In genomic region chr2:112755444-112755843, GRCh38 we compare ENCODE assay signal across 27 cellular contexts. TPM values are rescaled to one million over a fixed set of nuclear protein-coding genes. Genes with fewer than 3 reads are reported as not detected.
DNase-seq lines count a peak whose midpoint lies in the region; ATAC-seq, FAIRE-seq and TF ChIP-seq lines count a peak whose summit lies in the region.
"Had no signal": no experiment of that assay in that cellular context is flagged by ENCODE, and none has a peak within 500 bp of the region (broad histone marks: within the 10 kb centered on the region; RNA-seq: fewer than 3 reads in every experiment).

No MANE protein-coding gene starts in this region.

- peaks cover 6% of the 10 kb centered on the region for H3K9me1 ChIP-seq in IMR-90 (ENCODE audit: insufficient read depth, low read length)

- no peak overlapping the region for H3K56ac ChIP-seq in IMR-90 (ENCODE audit: extremely low read depth, insufficient read depth, low read length)

- H3K9me3 ChIP-seq in right lobe of liver = no peaks in the 10 kb centered on the region
- H3K9me3 ChIP-seq in HepG2 (ENCODE audit: low read length) = no peaks in the 10 kb centered on the region
- H3K9me3 ChIP-seq in IMR-90 (ENCODE audit: control insufficient read depth, insufficient read depth, low read length) = no peaks in the 10 kb centered on the region
- H3K9me3 ChIP-seq in hepatocyte (ENCODE audit: low read depth) = no peaks in the 10 kb centered on the region
- H3K9me3 ChIP-seq in esophagus squamous epithelium = no peaks in the 10 kb centered on the region

- H2BK5ac ChIP-seq in IMR-90 (ENCODE audit: low read depth, low read length, poor library complexity, severe bottlenecking) = no peak overlapping the region

- H3K36me3 ChIP-seq in right lobe of liver = no peaks in the 10 kb centered on the region
- peaks cover 10 to 65% of the 10 kb centered on the region in 2 experiments for H3K36me3 ChIP-seq in HepG2 (replicated peaks in 1 of 2; ENCODE audit: control insufficient read depth in 1 of 2, insufficient read depth in 2 of 2, low read length in 2 of 2)
- H3K36me3 ChIP-seq in IMR-90 (ENCODE audit: control insufficient read depth, insufficient read depth, low read length) = peaks cover 2% of the 10 kb centered on the region; the same call in 1 of the 2 replicates
- H3K36me3 ChIP-seq in hepatocyte (replicated peaks; ENCODE audit: insufficient read depth, low read depth) = no peaks in the 10 kb centered on the region
- peaks cover 0 to 7% (median 0%) of the 10 kb centered on the region in 3 donors for H3K36me3 ChIP-seq in esophagus squamous epithelium

- no peak overlapping the region for H4K91ac ChIP-seq in IMR-90 (ENCODE audit: insufficient read depth, low read depth, low read length)

- ATAC-seq in right lobe of liver = no peak
- ATAC-seq in HepG2 = no peak
- ATAC-seq in IMR-90 (ENCODE audit: low read depth) = no peak
- no peak for ATAC-seq in HG03280 (IDR thresholded peaks at IDR 0.05; ENCODE audit: unreplicated experiment)
- ATAC-seq: Panc1, SK-N-SH treated with all-trans-retinoic acid at 6 μM for 48 hours had no signal

- DNase-seq in right lobe of liver = no peak
- no peak for DNase-seq in HepG2 (ENCODE audit: low spot score)
- DNase-seq in IMR-90 = no peak
- DNase-seq in hepatocyte (ENCODE audit: low spot score) = no peak
- DNase-seq in esophagus squamous epithelium (lab: John Stamatoyannopoulos, UW) = no peak
- no peak for DNase-seq in GM13977 (ENCODE audit: low spot score)
- DNase-seq: DMS53; EL; GF-D8; GM23248; H9; HFFc6; KG1; NCI-H1105 treated with DMSO at 0.1 percent for 48 hours; NCI-H2029 treated with DMSO at 0.1 percent for 48 hours; NCI-H2171; NCI-H345; NCI-H524; NCI-H774; NK-92 treated with Interleukin-12 subunit alpha and Interleukin-12 subunit beta, amount 100 ng/mL, for 24 hours had no signal

- no peak overlapping the region for H3K23ac ChIP-seq in IMR-90 (ENCODE audit: low read depth, low read length)

- no peak overlapping the region for H3K18ac ChIP-seq in IMR-90 (ENCODE audit: low read depth, low read length)

- H3K4me1 ChIP-seq in right lobe of liver (peaks cover 0 to 53% (median 20%) of the 10 kb centered on the region in 4 donors), HepG2 (ENCODE audit: insufficient read depth, low read length) (peaks cover 32% of the 10 kb centered on the region), IMR-90 (ENCODE audit: control insufficient read depth, insufficient read depth, low read length) (peaks cover 7% of the 10 kb centered on the region), hepatocyte (ENCODE audit: insufficient read depth) (peaks cover 39% of the 10 kb centered on the region), esophagus squamous epithelium (peaks cover 0 to 12% (median 0%) of the 10 kb centered on the region in 3 donors)

- dilution Hi-C loops in IMR-90 (cut with HindIII; ENCODE audit: low sequenced_read_pairs, unreplicated experiment) = no loop called here

- FAIRE-seq in HepG2 (lab: Jason Lieb, UNC) = no peak
- FAIRE-seq: D721Med had no signal

- no peak overlapping the region for H2AK5ac ChIP-seq in IMR-90 (ENCODE audit: low read depth, low read length)

- no peak for TF ChIP-seq EP300 in HepG2 (IDR thresholded peaks at IDR 0.05; ENCODE audit: low read depth in 2 of 2, low read length in 2 of 2)
- no peak for TF ChIP-seq EP300 in HepG2 (CRISPR knock-in tag; IDR thresholded peaks at IDR 0.05; ENCODE audit: borderline replicate concordance)

- H3K4me3 ChIP-seq in right lobe of liver = no peak overlapping the region
- H3K4me3 ChIP-seq in HepG2 (replicated peaks in 1 of 3; ENCODE audit: insufficient read depth in 1 of 3, low read depth in 2 of 3, low read length in 3 of 3) = no peak overlapping the region
- no peak overlapping the region for H3K4me3 ChIP-seq in IMR-90 (ENCODE audit: insufficient read depth, low read depth, low read length)
- H3K4me3 ChIP-seq in hepatocyte = no peak overlapping the region
- no peak overlapping the region for H3K4me3 ChIP-seq in esophagus squamous epithelium
- H3K4me3 ChIP-seq: GM23248 had no signal

- no TSS peak for BruUV-seq in HepG2 (replicated peaks; lab: Mats Ljungman, UMichigan)
- BruUV-seq in IMR-90 (replicated peaks; lab: Mats Ljungman, UMichigan) = no TSS peak

- H3K79me2 ChIP-seq in HepG2 (ENCODE audit: insufficient read depth, low read length) (peaks cover 2% of the 10 kb centered on the region), hepatocyte (peaks cover 4% of the 10 kb centered on the region)

- peaks cover 55 to 65% of the 10 kb centered on the region in 2 experiments for H3K79me1 ChIP-seq in IMR-90 (ENCODE audit: low read depth in 1 of 2, low read length in 2 of 2)

- H4K5ac ChIP-seq in IMR-90 (ENCODE audit: low read depth, low read length) = peak overlapping the region; percentile 11; the same call in 1 of the 2 replicates

- no peak overlapping the region for H3K4ac ChIP-seq in IMR-90 (ENCODE audit: low read depth, low read length)

- H2BK20ac ChIP-seq in IMR-90 (ENCODE audit: low read depth, low read length) = no peak overlapping the region

- H2BK120ac ChIP-seq in IMR-90 (ENCODE audit: low read depth, low read length) = no peak overlapping the region

- CTCF ChIA-PET in HepG2 (lab: Yijun Ruan, JAX; ENCODE audit: low intra/inter-chr PET ratio, low total read pairs) (no interaction called here), IMR-90 (lab: Yijun Ruan, JAX) (interaction anchor here (3.6 kb wide), 1 partner anchor 187 kb away, joined by 27 read pairs; no protein-coding TSS in a partner anchor)

- H3K4me2 ChIP-seq in HepG2 (ENCODE audit: low read depth, low read length) = no peak overlapping the region
- no peak overlapping the region for H3K4me2 ChIP-seq in IMR-90 (ENCODE audit: low read depth, low read length)
- no peak overlapping the region for H3K4me2 ChIP-seq in hepatocyte

- no peaks in the 10 kb centered on the region for H3K9me2 ChIP-seq in hepatocyte (replicated peaks; ENCODE audit: insufficient read depth)

- H2AK9ac ChIP-seq in IMR-90 (replicated peaks; ENCODE audit: low read depth, low read length, poor library complexity) = no peak overlapping the region

- TF ChIP-seq POLR2A in right lobe of liver (IDR thresholded peaks at IDR 0.05) = no peak
- no peak for TF ChIP-seq POLR2A in HepG2 (IDR thresholded peaks at IDR 0.05; ENCODE audit: insufficient read depth in 1 of 2, low read depth in 2 of 2, low read length in 2 of 2)
- no peak for TF ChIP-seq POLR2A in IMR-90 (IDR thresholded peaks at IDR 0.05; ENCODE audit: low read depth, low read length)
- TF ChIP-seq POLR2A in esophagus squamous epithelium (IDR thresholded peaks at IDR 0.05) = no peak

- TF ChIP-seq RAD21 in HepG2 (CRISPR knock-in tag; IDR thresholded peaks at IDR 0.05) = no peak
- no peak for TF ChIP-seq RAD21 in IMR-90 (IDR thresholded peaks at IDR 0.05; ENCODE audit: low read length)

- 93% methylated on average over 3 of the region's 4 CpGs for WGBS in right lobe of liver (ENCODE audit: insufficient coverage, low coverage, low lambda C conversion rate, missing lambda C conversion rate)
- 97% methylated on average over 4 of the region's 4 CpGs for WGBS in HepG2 (ENCODE audit: low lambda C conversion rate)
- 100% methylated on average over 1 of the region's 4 CpGs; no CpG with 5 or more reads in 1 of the 2 experiments for WGBS in IMR-90 (ENCODE audit: extremely low coverage in 2 of 2, insufficient read length in 1 of 2), 2 experiments
- WGBS in hepatocyte (ENCODE audit: low lambda C conversion rate, missing lambda C conversion rate) = 86% methylated on average over 4 of the region's 4 CpGs
- 85% methylated on average over 4 of the region's 4 CpGs for WGBS in esophagus squamous epithelium, 2 donors

- peak overlapping the region in 2 of 3 donors; percentile 27 to 33 for H3K27ac ChIP-seq in right lobe of liver
- no peak overlapping the region for H3K27ac ChIP-seq in HepG2 (ENCODE audit: extremely low read length, insufficient read depth, low read length)
- H3K27ac ChIP-seq in IMR-90 (ENCODE audit: insufficient read depth, low read length) = no peak overlapping the region
- peak overlapping the region; percentile 57 for H3K27ac ChIP-seq in hepatocyte
- no peak overlapping the region for H3K27ac ChIP-seq in esophagus squamous epithelium
- H3K27ac ChIP-seq: GM23248 had no signal

- in situ Hi-C loops in HepG2 (cut with HindIII; ENCODE audit: extremely low pct_ligation_motif_present, low pct_unique_long_range_greater_than_20kb) (no loop called here), IMR-90 (cut with MboI; ENCODE audit: low sequenced_read_pairs) (loop anchor here (10.0 kb wide), 1 partner anchor 119 kb away; no protein-coding TSS in a partner anchor), GM13977 (cut with MboI; ENCODE audit: low pct_unique_long_range_greater_than_20kb, low sequenced_read_pairs, unreplicated experiment) (loop anchor here (10.0 kb wide), 1 partner anchor 129 kb away; no protein-coding TSS in a partner anchor)

- H2AFZ ChIP-seq in HepG2 (ENCODE audit: low read length) (no peak overlapping the region), IMR-90 (replicated peaks; ENCODE audit: low read length, poor library complexity) (no peak overlapping the region), hepatocyte (no peak overlapping the region)
- H2AFZ ChIP-seq: GM23248 had no signal

- no peaks in the 10 kb centered on the region for H4K20me1 ChIP-seq in HepG2 (ENCODE audit: insufficient read depth, low read length)
- H4K20me1 ChIP-seq in IMR-90 (ENCODE audit: insufficient read depth, low read length) = no peaks in the 10 kb centered on the region
- H4K20me1 ChIP-seq in hepatocyte (ENCODE audit: insufficient read depth, poor library complexity, severe bottlenecking) = no peaks in the 10 kb centered on the region

- no peaks in the 10 kb centered on the region for H3K27me3 ChIP-seq in right lobe of liver
- no peaks in the 10 kb centered on the region for H3K27me3 ChIP-seq in HepG2 (ENCODE audit: control insufficient read depth in 1 of 2, insufficient read depth in 2 of 2, low read length in 2 of 2)
- no peaks in the 10 kb centered on the region for H3K27me3 ChIP-seq in IMR-90 (ENCODE audit: control insufficient read depth, insufficient read depth, low read length)
- H3K27me3 ChIP-seq in hepatocyte = no peaks in the 10 kb centered on the region
- H3K27me3 ChIP-seq in esophagus squamous epithelium = no peaks in the 10 kb centered on the region

- intact Hi-C loops in right lobe of liver (cut with DNase I) (no loop called here), HepG2 (cut with micrococcal nuclease; ENCODE audit: unreplicated experiment) (no loop called here), IMR-90 (cut with micrococcal nuclease) (no loop called here), esophagus squamous epithelium (cut with DNase I) (no loop called here)

- no peak for TF ChIP-seq CTCF in right lobe of liver (IDR thresholded peaks at IDR 0.05)
- no peak for TF ChIP-seq CTCF in HepG2 (CRISPR knock-in tag; IDR thresholded peaks at IDR 0.05)
- no peak for TF ChIP-seq CTCF in IMR-90 (conservative IDR thresholded peaks at IDR 0.05; ENCODE audit: low read depth, low read length)
- no peak for TF ChIP-seq CTCF in hepatocyte (IDR thresholded peaks at IDR 0.05; ENCODE audit: poor library complexity)
- no peak for TF ChIP-seq CTCF in esophagus squamous epithelium (IDR thresholded peaks at IDR 0.05)
- no peak for TF ChIP-seq CTCF in GM13977 (IDR thresholded peaks at IDR 0.05; ENCODE audit: extremely low read depth, insufficient read depth, missing control alignments)

- H3K9ac ChIP-seq in HepG2 (ENCODE audit: insufficient read depth, low read depth, low read length) (no peak overlapping the region), IMR-90 (ENCODE audit: low read depth, low read length) (no peak overlapping the region)
- H3K9ac ChIP-seq: GM23248 had no signal

- POLR2A ChIA-PET in HepG2 (lab: Yijun Ruan, JAX) = no interaction called here
- POLR2A ChIA-PET in IMR-90 (lab: Charles Lee; ENCODE audit: unreplicated experiment) = no interaction called here

- no peak overlapping the region for H3K14ac ChIP-seq in IMR-90 (replicated peaks; ENCODE audit: low read depth, low read length)

- H4K8ac ChIP-seq in IMR-90 (ENCODE audit: low read depth in 2 of 2, low read length in 2 of 2) = no peak overlapping the region

- no peak overlapping the region for H2BK15ac ChIP-seq in IMR-90 (ENCODE audit: low read depth, low read length)

RNA-seq across cellular contexts. Expression of gene CKAP2L, which starts 9.0 kb away (rescaled TPM):
- total RNA-seq in right lobe of liver = 1 to 10 TPM in 2 of 6 experiments, under 1 TPM in 4; 0.20 to 1.4 (median 0.66) TPM
- 9.5 and 21.5 TPM in 2 replicates for total RNA-seq in HepG2 (2016; rRNA removed; fragmentation: Illumina TruSeq; extraction: Trizol)
- 1.4 and 1.7 TPM in 2 replicates for total RNA-seq in HepG2 (2016; cell fraction: cytosol; rRNA removed; fragmentation: Illumina TruSeq; extraction: Trizol; ENCODE audit: low read depth)
- total RNA-seq in HepG2 (2016; cell fraction: insoluble cytoplasmic fraction; rRNA removed; fragmentation: Illumina TruSeq; extraction: Trizol) = 10.3 and 20.5 TPM in 2 replicates
- total RNA-seq in HepG2 (2016; cell fraction: membrane; rRNA removed; fragmentation: Illumina TruSeq; extraction: Trizol) = 5.6 and 6.5 TPM in 2 replicates
- 13.3 and 18.2 TPM in 2 replicates for total RNA-seq in HepG2 (2016; cell fraction: nucleus; rRNA removed; fragmentation: Illumina TruSeq; extraction: Trizol)
- 3.9 and 7.1 TPM in 2 replicates for polyA plus RNA-seq in HepG2 (2011; rRNA removed)
- polyA plus RNA-seq in HepG2 (2011; cell fraction: cytosol; rRNA removed) = 3.0 and 3.4 TPM in 2 replicates
- 2.3 and 2.6 TPM in 2 replicates for polyA plus RNA-seq in HepG2 (2011; cell fraction: nucleus; rRNA removed)
- polyA plus RNA-seq in HepG2 (2012) = 5.5 and 10.6 TPM in 2 replicates
- 0.46 and 0.79 TPM in 2 replicates for polyA plus RNA-seq in HepG2 (2016; cell fraction: cytosol; fragmentation: Illumina TruSeq; extraction: Trizol; ENCODE audit: low read depth)
- 15.6 and 16.8 TPM in 2 replicates for polyA plus RNA-seq in HepG2 (2016; cell fraction: insoluble cytoplasmic fraction; fragmentation: Illumina TruSeq; extraction: Trizol; ENCODE audit: low read depth)
- polyA plus RNA-seq in HepG2 (2016; cell fraction: membrane; fragmentation: Illumina TruSeq; extraction: Trizol; ENCODE audit: low read depth) = 2.4 and 2.7 TPM in 2 replicates
- 10.7 and 13.0 TPM in 2 replicates for polyA plus RNA-seq in HepG2 (2016; cell fraction: nucleus; fragmentation: Illumina TruSeq; extraction: Trizol; ENCODE audit: insufficient read depth, low read depth)
- polyA minus RNA-seq in HepG2 (2011; rRNA and poly(A)+ RNA removed; ENCODE audit: low replicate concordance) = 6.2 and 8.6 TPM in 2 replicates
- 5.6 and 8.0 TPM in 2 replicates for polyA minus RNA-seq in HepG2 (2011; cell fraction: cytosol; rRNA and poly(A)+ RNA removed)
- 13.3 and 20.0 TPM in 2 replicates for polyA minus RNA-seq in HepG2 (2011; cell fraction: nucleus; rRNA and poly(A)+ RNA removed)
- 9.9 and 13.3 TPM in 2 replicates for total RNA-seq in IMR-90 (2012; rRNA removed)
- polyA plus RNA-seq in IMR-90 (2012; rRNA removed) = 6.3 and 6.4 TPM in 2 replicates
- polyA plus RNA-seq in IMR-90 (2012; cell fraction: cytosol; rRNA removed) = 0.43 and 0.55 TPM in 2 replicates
- 0.50 and 2.0 TPM in 2 replicates for polyA plus RNA-seq in IMR-90 (2012; cell fraction: nucleus; rRNA removed; ENCODE audit: low replicate concordance)
- total RNA-seq in hepatocyte = 4.3 and 8.1 TPM in 2 replicates
- 5.0 and 7.2 TPM in 2 replicates for polyA plus RNA-seq in hepatocyte
- 10 to 100 TPM in 1 of 4 donors, 1 to 10 TPM in 3; 4.3 to 14.4 (median 6.7) TPM for total RNA-seq in esophagus squamous epithelium

RNA-seq across cellular contexts. Expression of gene IL1A, which starts 28.8 kb away (rescaled TPM):
- not detected for total RNA-seq in right lobe of liver
- not detected in 2 replicates for total RNA-seq in HepG2 (2016; rRNA removed; fragmentation: Illumina TruSeq; extraction: Trizol)
- total RNA-seq in HepG2 (2016; cell fraction: cytosol; rRNA removed; fragmentation: Illumina TruSeq; extraction: Trizol; ENCODE audit: low read depth) = not detected in 2 replicates
- not detected in 2 replicates for total RNA-seq in HepG2 (2016; cell fraction: insoluble cytoplasmic fraction; rRNA removed; fragmentation: Illumina TruSeq; extraction: Trizol)
- total RNA-seq in HepG2 (2016; cell fraction: membrane; rRNA removed; fragmentation: Illumina TruSeq; extraction: Trizol) = not detected in 2 replicates
- total RNA-seq in HepG2 (2016; cell fraction: nucleus; rRNA removed; fragmentation: Illumina TruSeq; extraction: Trizol) = not detected in 2 replicates
- not detected in 2 replicates for polyA plus RNA-seq in HepG2 (2011; rRNA removed)
- not detected in 2 replicates for polyA plus RNA-seq in HepG2 (2011; cell fraction: cytosol; rRNA removed)
- polyA plus RNA-seq in HepG2 (2011; cell fraction: nucleus; rRNA removed) = not detected in 2 replicates
- 0.05 and 0.07 TPM in 2 replicates for polyA plus RNA-seq in HepG2 (2012)
- polyA plus RNA-seq in HepG2 (2016; cell fraction: cytosol; fragmentation: Illumina TruSeq; extraction: Trizol; ENCODE audit: low read depth) = not detected in 2 replicates
- not detected in 2 replicates for polyA plus RNA-seq in HepG2 (2016; cell fraction: insoluble cytoplasmic fraction; fragmentation: Illumina TruSeq; extraction: Trizol; ENCODE audit: low read depth)
- not detected in 2 replicates for polyA plus RNA-seq in HepG2 (2016; cell fraction: membrane; fragmentation: Illumina TruSeq; extraction: Trizol; ENCODE audit: low read depth)
- polyA plus RNA-seq in HepG2 (2016; cell fraction: nucleus; fragmentation: Illumina TruSeq; extraction: Trizol; ENCODE audit: insufficient read depth, low read depth) = not detected in 2 replicates
- polyA minus RNA-seq in HepG2 (2011; rRNA and poly(A)+ RNA removed; ENCODE audit: low replicate concordance) = 0.33 TPM in 1 of 2 replicates, not detected in the other
- polyA minus RNA-seq in HepG2 (2011; cell fraction: cytosol; rRNA and poly(A)+ RNA removed) = not detected in 2 replicates
- polyA minus RNA-seq in HepG2 (2011; cell fraction: nucleus; rRNA and poly(A)+ RNA removed) = not detected in 2 replicates
- total RNA-seq in IMR-90 (2012; rRNA removed) = 0.83 and 1.1 TPM in 2 replicates
- 0.39 and 0.48 TPM in 2 replicates for polyA plus RNA-seq in IMR-90 (2012; rRNA removed)
- polyA plus RNA-seq in IMR-90 (2012; cell fraction: cytosol; rRNA removed) = 0.05 and 0.30 TPM in 2 replicates
- 0.08 and 1.6 TPM in 2 replicates for polyA plus RNA-seq in IMR-90 (2012; cell fraction: nucleus; rRNA removed; ENCODE audit: low replicate concordance)
- total RNA-seq in hepatocyte = 2.3 and 3.1 TPM in 2 replicates
- 1.1 and 1.4 TPM in 2 replicates for polyA plus RNA-seq in hepatocyte
- total RNA-seq in esophagus squamous epithelium = 10 to 100 TPM in 1 of 4 donors, 1 to 10 TPM in 2, under 1 TPM in 1; 0.53 to 37.4 (median 4.3) TPM
- total RNA-seq: HT-29 had no signal
- polyA plus RNA-seq: GM23248 had no signal

RNA-seq across cellular contexts. Expression of gene NT5DC4, which starts 34.6 kb away (rescaled TPM):
- total RNA-seq in right lobe of liver (not detected), HepG2 (2016; rRNA removed; fragmentation: Illumina TruSeq; extraction: Trizol) (2.4 and 4.2 TPM in 2 replicates), IMR-90 (2012; rRNA removed) (not detected in 2 replicates), hepatocyte (1.2 and 2.7 TPM in 2 replicates), esophagus squamous epithelium (not detected)
- total RNA-seq in HepG2 (2016; cell fraction: cytosol; rRNA removed; fragmentation: Illumina TruSeq; extraction: Trizol; ENCODE audit: low read depth) = 0.30 and 0.35 TPM in 2 replicates
- total RNA-seq in HepG2 (2016; cell fraction: insoluble cytoplasmic fraction; rRNA removed; fragmentation: Illumina TruSeq; extraction: Trizol) = 0.24 and 3.4 TPM in 2 replicates
- total RNA-seq in HepG2 (2016; cell fraction: membrane; rRNA removed; fragmentation: Illumina TruSeq; extraction: Trizol) = 2.8 and 6.4 TPM in 2 replicates
- total RNA-seq in HepG2 (2016; cell fraction: nucleus; rRNA removed; fragmentation: Illumina TruSeq; extraction: Trizol) = 2.9 and 7.5 TPM in 2 replicates
- polyA plus RNA-seq in HepG2 (2011; rRNA removed) (0.04 and 0.07 TPM in 2 replicates), IMR-90 (2012; rRNA removed) (not detected in 2 replicates), hepatocyte (0.79 and 2.3 TPM in 2 replicates)
- not detected in 2 replicates for polyA plus RNA-seq in HepG2 (2011; cell fraction: cytosol; rRNA removed)
- polyA plus RNA-seq in HepG2 (2011; cell fraction: nucleus; rRNA removed) = 0.14 TPM in 2 replicates
- polyA plus RNA-seq in HepG2 (2012) = 0.30 TPM in 1 of 2 replicates, not detected in the other
- polyA plus RNA-seq in HepG2 (2016; cell fraction: cytosol; fragmentation: Illumina TruSeq; extraction: Trizol; ENCODE audit: low read depth) = 0.94 and 5.4 TPM in 2 replicates
- 0.35 and 2.3 TPM in 2 replicates for polyA plus RNA-seq in HepG2 (2016; cell fraction: insoluble cytoplasmic fraction; fragmentation: Illumina TruSeq; extraction: Trizol; ENCODE audit: low read depth)
- polyA plus RNA-seq in HepG2 (2016; cell fraction: membrane; fragmentation: Illumina TruSeq; extraction: Trizol; ENCODE audit: low read depth) = 0.14 and 0.24 TPM in 2 replicates
- 0.69 and 1.0 TPM in 2 replicates for polyA plus RNA-seq in HepG2 (2016; cell fraction: nucleus; fragmentation: Illumina TruSeq; extraction: Trizol; ENCODE audit: insufficient read depth, low read depth)
- polyA minus RNA-seq in HepG2 (2011; rRNA and poly(A)+ RNA removed; ENCODE audit: low replicate concordance) = not detected in 2 replicates
- not detected in 2 replicates for polyA minus RNA-seq in HepG2 (2011; cell fraction: cytosol; rRNA and poly(A)+ RNA removed)
- 1.7 TPM in 1 of 2 replicates, not detected in the other for polyA minus RNA-seq in HepG2 (2011; cell fraction: nucleus; rRNA and poly(A)+ RNA removed)
- polyA plus RNA-seq in IMR-90 (2012; cell fraction: cytosol; rRNA removed) = not detected in 2 replicates
- polyA plus RNA-seq in IMR-90 (2012; cell fraction: nucleus; rRNA removed; ENCODE audit: low replicate concordance) = not detected in 2 replicates
- total RNA-seq: A673, GM23248, H9, HFFc6 had no signal
- polyA plus RNA-seq: BJ, GM23248 had no signal

Comparison
In these comparisons a context has a peak if more than half of its experiments do, and no peak if none do; other contexts are left out.
1. H3K27ac ChIP-seq: peak in right lobe of liver (2 of 3) and hepatocyte (single experiment); none in HepG2 (single experiment), IMR-90 (single experiment) and esophagus squamous epithelium (0 of 4).